ENCODE assay signal across 2 cellular contexts in the genomic region with DNA sequence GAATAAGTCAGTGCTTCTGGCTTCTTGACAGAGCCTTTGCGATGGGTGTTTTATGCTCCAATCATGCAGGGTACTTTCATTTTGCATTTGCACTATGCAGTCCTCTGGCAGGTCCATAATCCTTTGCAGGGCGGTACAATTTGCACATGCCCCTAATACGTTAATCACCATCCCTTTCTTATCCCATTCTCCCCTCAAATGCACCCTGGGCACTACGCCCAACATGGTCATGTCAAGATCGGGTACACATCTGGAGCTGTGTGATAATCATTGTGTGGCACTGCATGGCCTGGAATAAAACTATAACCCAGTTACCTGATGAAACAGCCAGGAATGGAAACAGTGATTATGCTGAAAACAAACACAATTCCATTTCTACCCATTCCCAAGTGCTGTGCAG.
TF ChIP-seq lines count a peak whose summit lies in the region.

No MANE protein-coding gene starts in this region.

TF ChIP-seq in SK-N-SH, 30 proteins besides CTCF, POLR2A, EP300 and RAD21 (continued from another document):
- TF ChIP-seq EZH2phosphoT487 (IDR thresholded peaks at IDR 0.05; ENCODE audit: borderline replicate concordance, low read depth) (no peak), MEF2A (IDR thresholded peaks at IDR 0.05; ENCODE audit: borderline replicate concordance, low read depth) (no peak)
- TF ChIP-seq, protein P1, sequence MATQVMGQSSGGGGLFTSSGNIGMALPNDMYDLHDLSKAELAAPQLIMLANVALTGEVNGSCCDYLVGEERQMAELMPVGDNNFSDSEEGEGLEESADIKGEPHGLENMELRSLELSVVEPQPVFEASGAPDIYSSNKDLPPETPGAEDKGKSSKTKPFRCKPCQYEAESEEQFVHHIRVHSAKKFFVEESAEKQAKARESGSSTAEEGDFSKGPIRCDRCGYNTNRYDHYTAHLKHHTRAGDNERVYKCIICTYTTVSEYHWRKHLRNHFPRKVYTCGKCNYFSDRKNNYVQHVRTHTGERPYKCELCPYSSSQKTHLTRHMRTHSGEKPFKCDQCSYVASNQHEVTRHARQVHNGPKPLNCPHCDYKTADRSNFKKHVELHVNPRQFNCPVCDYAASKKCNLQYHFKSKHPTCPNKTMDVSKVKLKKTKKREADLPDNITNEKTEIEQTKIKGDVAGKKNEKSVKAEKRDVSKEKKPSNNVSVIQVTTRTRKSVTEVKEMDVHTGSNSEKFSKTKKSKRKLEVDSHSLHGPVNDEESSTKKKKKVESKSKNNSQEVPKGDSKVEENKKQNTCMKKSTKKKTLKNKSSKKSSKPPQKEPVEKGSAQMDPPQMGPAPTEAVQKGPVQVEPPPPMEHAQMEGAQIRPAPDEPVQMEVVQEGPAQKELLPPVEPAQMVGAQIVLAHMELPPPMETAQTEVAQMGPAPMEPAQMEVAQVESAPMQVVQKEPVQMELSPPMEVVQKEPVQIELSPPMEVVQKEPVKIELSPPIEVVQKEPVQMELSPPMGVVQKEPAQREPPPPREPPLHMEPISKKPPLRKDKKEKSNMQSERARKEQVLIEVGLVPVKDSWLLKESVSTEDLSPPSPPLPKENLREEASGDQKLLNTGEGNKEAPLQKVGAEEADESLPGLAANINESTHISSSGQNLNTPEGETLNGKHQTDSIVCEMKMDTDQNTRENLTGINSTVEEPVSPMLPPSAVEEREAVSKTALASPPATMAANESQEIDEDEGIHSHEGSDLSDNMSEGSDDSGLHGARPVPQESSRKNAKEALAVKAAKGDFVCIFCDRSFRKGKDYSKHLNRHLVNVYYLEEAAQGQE (IDR thresholded peaks at IDR 0.05; ENCODE audit: low read depth, low read length): no peak

TF ChIP-seq in SK-N-SH treated with all-trans-retinoic acid at 6 μM for 48 hours, 23 proteins besides CTCF, POLR2A, EP300 and RAD21 (continued from another document):
- TF ChIP-seq, protein P2, sequence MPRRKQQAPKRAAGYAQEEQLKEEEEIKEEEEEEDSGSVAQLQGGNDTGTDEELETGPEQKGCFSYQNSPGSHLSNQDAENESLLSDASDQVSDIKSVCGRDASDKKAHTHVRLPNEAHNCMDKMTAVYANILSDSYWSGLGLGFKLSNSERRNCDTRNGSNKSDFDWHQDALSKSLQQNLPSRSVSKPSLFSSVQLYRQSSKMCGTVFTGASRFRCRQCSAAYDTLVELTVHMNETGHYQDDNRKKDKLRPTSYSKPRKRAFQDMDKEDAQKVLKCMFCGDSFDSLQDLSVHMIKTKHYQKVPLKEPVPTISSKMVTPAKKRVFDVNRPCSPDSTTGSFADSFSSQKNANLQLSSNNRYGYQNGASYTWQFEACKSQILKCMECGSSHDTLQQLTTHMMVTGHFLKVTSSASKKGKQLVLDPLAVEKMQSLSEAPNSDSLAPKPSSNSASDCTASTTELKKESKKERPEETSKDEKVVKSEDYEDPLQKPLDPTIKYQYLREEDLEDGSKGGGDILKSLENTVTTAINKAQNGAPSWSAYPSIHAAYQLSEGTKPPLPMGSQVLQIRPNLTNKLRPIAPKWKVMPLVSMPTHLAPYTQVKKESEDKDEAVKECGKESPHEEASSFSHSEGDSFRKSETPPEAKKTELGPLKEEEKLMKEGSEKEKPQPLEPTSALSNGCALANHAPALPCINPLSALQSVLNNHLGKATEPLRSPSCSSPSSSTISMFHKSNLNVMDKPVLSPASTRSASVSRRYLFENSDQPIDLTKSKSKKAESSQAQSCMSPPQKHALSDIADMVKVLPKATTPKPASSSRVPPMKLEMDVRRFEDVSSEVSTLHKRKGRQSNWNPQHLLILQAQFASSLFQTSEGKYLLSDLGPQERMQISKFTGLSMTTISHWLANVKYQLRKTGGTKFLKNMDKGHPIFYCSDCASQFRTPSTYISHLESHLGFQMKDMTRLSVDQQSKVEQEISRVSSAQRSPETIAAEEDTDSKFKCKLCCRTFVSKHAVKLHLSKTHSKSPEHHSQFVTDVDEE (CRISPR knock-in tag; IDR thresholded peaks at IDR 0.05): no peak
- TF ChIP-seq PPARA (CRISPR knock-in tag; IDR thresholded peaks at IDR 0.05; ENCODE audit: borderline replicate concordance): no peak
- TF ChIP-seq, protein P3, sequence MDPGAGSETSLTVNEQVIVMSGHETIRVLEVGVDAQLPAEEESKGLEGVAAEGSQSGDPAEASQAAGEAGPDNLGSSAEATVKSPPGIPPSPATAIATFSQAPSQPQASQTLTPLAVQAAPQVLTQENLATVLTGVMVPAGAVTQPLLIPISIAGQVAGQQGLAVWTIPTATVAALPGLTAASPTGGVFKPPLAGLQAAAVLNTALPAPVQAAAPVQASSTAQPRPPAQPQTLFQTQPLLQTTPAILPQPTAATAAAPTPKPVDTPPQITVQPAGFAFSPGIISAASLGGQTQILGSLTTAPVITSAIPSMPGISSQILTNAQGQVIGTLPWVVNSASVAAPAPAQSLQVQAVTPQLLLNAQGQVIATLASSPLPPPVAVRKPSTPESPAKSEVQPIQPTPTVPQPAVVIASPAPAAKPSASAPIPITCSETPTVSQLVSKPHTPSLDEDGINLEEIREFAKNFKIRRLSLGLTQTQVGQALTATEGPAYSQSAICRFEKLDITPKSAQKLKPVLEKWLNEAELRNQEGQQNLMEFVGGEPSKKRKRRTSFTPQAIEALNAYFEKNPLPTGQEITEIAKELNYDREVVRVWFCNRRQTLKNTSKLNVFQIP (CRISPR knock-in tag; IDR thresholded peaks at IDR 0.05; ENCODE audit: borderline replicate concordance, low read depth): no peak
- TF ChIP-seq ZNF565 (CRISPR knock-in tag; conservative IDR thresholded peaks at IDR 0.05; ENCODE audit: low read depth): no peak
- TF ChIP-seq ARNTL (CRISPR knock-in tag; IDR thresholded peaks at IDR 0.05; ENCODE audit: borderline replicate concordance, low read depth): no peak
- no peak for TF ChIP-seq ISL1 (CRISPR knock-in tag; IDR thresholded peaks at IDR 0.05)
- TF ChIP-seq ZFP30 (CRISPR knock-in tag; IDR thresholded peaks at IDR 0.05): no peak
- no peak for TF ChIP-seq ZNF70 (CRISPR knock-in tag; IDR thresholded peaks at IDR 0.05)
- TF ChIP-seq ZNF8 (CRISPR knock-in tag; IDR thresholded peaks at IDR 0.05): no peak
- no peak for TF ChIP-seq SNAI2 (CRISPR knock-in tag; IDR thresholded peaks at IDR 0.05)
- TF ChIP-seq ESRRG (CRISPR knock-in tag; IDR thresholded peaks at IDR 0.05): no peak
- no peak for TF ChIP-seq OSR1 (CRISPR knock-in tag; IDR thresholded peaks at IDR 0.05)
- TF ChIP-seq RARB (CRISPR knock-in tag; IDR thresholded peaks at IDR 0.05): no peak
- TF ChIP-seq, protein P4, sequence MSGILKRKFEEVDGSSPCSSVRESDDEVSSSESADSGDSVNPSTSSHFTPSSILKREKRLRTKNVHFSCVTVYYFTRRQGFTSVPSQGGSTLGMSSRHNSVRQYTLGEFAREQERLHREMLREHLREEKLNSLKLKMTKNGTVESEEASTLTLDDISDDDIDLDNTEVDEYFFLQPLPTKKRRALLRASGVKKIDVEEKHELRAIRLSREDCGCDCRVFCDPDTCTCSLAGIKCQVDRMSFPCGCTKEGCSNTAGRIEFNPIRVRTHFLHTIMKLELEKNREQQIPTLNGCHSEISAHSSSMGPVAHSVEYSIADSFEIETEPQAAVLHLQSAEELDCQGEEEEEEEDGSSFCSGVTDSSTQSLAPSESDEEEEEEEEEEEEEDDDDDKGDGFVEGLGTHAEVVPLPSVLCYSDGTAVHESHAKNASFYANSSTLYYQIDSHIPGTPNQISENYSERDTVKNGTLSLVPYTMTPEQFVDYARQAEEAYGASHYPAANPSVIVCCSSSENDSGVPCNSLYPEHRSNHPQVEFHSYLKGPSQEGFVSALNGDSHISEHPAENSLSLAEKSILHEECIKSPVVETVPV (CRISPR knock-in tag; IDR thresholded peaks at IDR 0.05): no peak
- TF ChIP-seq BACH2 (CRISPR knock-in tag; IDR thresholded peaks at IDR 0.05; ENCODE audit: borderline replicate concordance): no peak
- no peak for TF ChIP-seq TCF4 (CRISPR knock-in tag; IDR thresholded peaks at IDR 0.05; ENCODE audit: borderline replicate concordance)
